10 cellular contexts compared by ENCODE assay signal in genomic region chr7:130276796-130277762, GRCh38. TPM values are rescaled to one million over a fixed set of nuclear protein-coding genes. Genes with fewer than 3 reads are reported as not detected.
DNase-seq lines count a peak whose midpoint lies in the region; ATAC-seq and TF ChIP-seq lines count a peak whose summit lies in the region.
"Had no signal": no experiment of that assay in that cellular context is flagged by ENCODE, and none has a peak within 500 bp of the region (broad histone marks: within the 10 kb centered on the region; RNA-seq: fewer than 3 reads in every experiment).

No MANE protein-coding gene starts in this region.

- H3K9me3 Mint-ChIP-seq in MCF 10A (ENCODE audit: unreplicated experiment): no peaks in the 10 kb centered on the region
- no peaks in the 10 kb centered on the region for H3K9me3 Mint-ChIP-seq in activated naive CD4-positive, alpha-beta T cell treated with anti-CD3 and anti-CD28 coated beads, Interleukin-2, amount 50 U/mL, for 72 hours
- H3K9me3 Mint-ChIP-seq: activated naive CD8-positive, alpha-beta T cell treated with anti-CD3 and anti-CD28 coated beads, Interleukin-2, amount 10 ng/mL, durations not matched to agents 7 days and 5 days; CD8-positive, alpha-beta memory T cell had no signal

- POLR2A ChIA-PET in MCF 10A (lab: Yijun Ruan, JAX): interaction anchor here (0.6 to 3.9 kb wide), 8 partner anchors 9 to 453 kb away, joined by 3 to 40 read pairs (median 4); partner anchors contain the start of genes CEP41, CPA4, KLHDC10 and TMEM209

- no peak overlapping the region for H3K27ac ChIP-seq in breast epithelium
- H3K27ac ChIP-seq in subcutaneous abdominal adipose tissue (ENCODE audit: low read depth, low read length): peak overlapping the region; percentile 97
- no peak overlapping the region for H3K27ac ChIP-seq in aorta (ENCODE audit: low read depth in 1 of 2, low read length in 2 of 2)

- H3K27me3 ChIP-seq in breast epithelium (no peaks in the 10 kb centered on the region), subcutaneous abdominal adipose tissue (ENCODE audit: control insufficient read depth in 5 of 5, insufficient read depth in 4 of 5, low read length in 5 of 5) (peaks cover 0 to 3% (median 0%) of the 10 kb centered on the region in 5 donors), aorta (ENCODE audit: control insufficient read depth in 1 of 2, insufficient read depth in 2 of 2, low read length in 1 of 2) (no peaks in the 10 kb centered on the region)

- ATAC-seq in activated naive CD4-positive, alpha-beta T cell treated with anti-CD3 and anti-CD28 coated beads, Interleukin-2, amount 50 U/mL, for 72 hours: peak; percentile 87 to 92
- ATAC-seq in aorta (ENCODE audit: low FRiP score) (no peak), GM21786 (IDR thresholded peaks at IDR 0.05; ENCODE audit: unreplicated experiment) (no peak)

- intact Hi-C loops in MCF 10A (cut with micrococcal nuclease): no loop called here
- intact Hi-C loops in breast epithelium (cut with DNase I; ENCODE audit: low total_unique reads): no loop called here
- intact Hi-C loops in aorta (cut with DNase I): loop anchor here (5.0 to 10.0 kb wide), 4 partner anchors 120 to 388 kb away; partner anchors contain the start of genes CEP41 (in 2 of the 2), COPG2 (in 1 of the 2) and MEST (in 1 of the 2)

- H3K27ac Mint-ChIP-seq in MCF 10A (ENCODE audit: low read depth, unreplicated experiment): no peak overlapping the region
- peak overlapping the region; percentile 71 to 86 for H3K27ac Mint-ChIP-seq in activated naive CD4-positive, alpha-beta T cell treated with anti-CD3 and anti-CD28 coated beads, Interleukin-2, amount 50 U/mL, for 72 hours
- H3K27ac Mint-ChIP-seq: activated naive CD8-positive, alpha-beta T cell treated with anti-CD3 and anti-CD28 coated beads, Interleukin-2, amount 10 ng/mL, durations not matched to agents 7 days and 5 days had no signal

- no peak overlapping the region for H3K4me3 ChIP-seq in breast epithelium
- H3K4me3 ChIP-seq in subcutaneous abdominal adipose tissue (ENCODE audit: low read depth in 1 of 5, low read length in 5 of 5): no peak overlapping the region
- no peak overlapping the region for H3K4me3 ChIP-seq in aorta (ENCODE audit: low read length in 2 of 2)

- no TSS peak for BruUV-seq in MCF 10A (replicated peaks; lab: Mats Ljungman, UMichigan)

- TF ChIP-seq POLR2A in breast epithelium (IDR thresholded peaks at IDR 0.05): no peak

- H3K4me1 ChIP-seq in breast epithelium (no peaks in the 10 kb centered on the region), subcutaneous abdominal adipose tissue (ENCODE audit: control insufficient read depth in 5 of 5, insufficient read depth in 5 of 5, low read length in 5 of 5) (peaks cover 15 to 85% (median 67%) of the 10 kb centered on the region in 5 donors), aorta (ENCODE audit: control insufficient read depth in 1 of 2, insufficient read depth in 2 of 2, low read length in 2 of 2) (no peaks in the 10 kb centered on the region)

- H3K36me3 ChIP-seq in breast epithelium (no peaks in the 10 kb centered on the region), subcutaneous abdominal adipose tissue (ENCODE audit: control insufficient read depth in 5 of 5, insufficient read depth in 5 of 5, low read length in 5 of 5) (no peaks in the 10 kb centered on the region), aorta (ENCODE audit: control insufficient read depth in 1 of 2, insufficient read depth in 2 of 2, low read length in 1 of 2) (no peaks in the 10 kb centered on the region)

- H3K9ac ChIP-seq in subcutaneous abdominal adipose tissue (ENCODE audit: low read length in 5 of 5): no peak overlapping the region

- peaks cover 6% of the 10 kb centered on the region for H3K36me3 Mint-ChIP-seq in MCF 10A (ENCODE audit: insufficient read depth, unreplicated experiment)
- no peaks in the 10 kb centered on the region for H3K36me3 Mint-ChIP-seq in activated naive CD4-positive, alpha-beta T cell treated with anti-CD3 and anti-CD28 coated beads, Interleukin-2, amount 50 U/mL, for 72 hours
- H3K36me3 Mint-ChIP-seq: activated naive CD8-positive, alpha-beta T cell treated with anti-CD3 and anti-CD28 coated beads, Interleukin-2, amount 10 ng/mL, durations not matched to agents 7 days and 5 days; CD8-positive, alpha-beta memory T cell had no signal

- TF ChIP-seq CTCF in MCF 10A (IDR thresholded peaks at IDR 0.05; ENCODE audit: unreplicated experiment): no peak
- TF ChIP-seq CTCF in breast epithelium (IDR thresholded peaks at IDR 0.05): no peak

- CTCF ChIA-PET in MCF 10A (lab: Yijun Ruan, JAX): interaction anchor here (0.6 to 0.9 kb wide), 4 partner anchors 96 to 599 kb away, joined by 3 to 6 read pairs (median 4); no protein-coding TSS in a partner anchor

- 79 to 86% methylated on average over 10 of the region's 10 CpGs for WGBS in aorta, 2 donors

- H3K4me3 Mint-ChIP-seq in MCF 10A (ENCODE audit: unreplicated experiment): no peak overlapping the region
- H3K4me3 Mint-ChIP-seq: activated naive CD8-positive, alpha-beta T cell treated with anti-CD3 and anti-CD28 coated beads, Interleukin-2, amount 10 ng/mL, durations not matched to agents 7 days and 5 days; CD8-positive, alpha-beta memory T cell had no signal

- DNase-seq in MCF 10A (ENCODE audit: unreplicated experiment) (peak; percentile 60), breast epithelium (ENCODE audit: low spot score in 2 of 2) (no peak), myocyte (ENCODE audit: low read depth) (peak; percentile 88), aorta (no peak)
- peak in 1 of 2 donors; percentile 52 for DNase-seq in activated naive CD4-positive, alpha-beta T cell treated with anti-CD3 and anti-CD28 coated beads, Interleukin-2, amount 50 U/mL, for 72 hours (ENCODE audit: low spot score in 2 of 2)
- no peak for DNase-seq in effector CD8-positive, alpha-beta T cell (lab: John Stamatoyannopoulos, UW)
- DNase-seq: activated naive CD8-positive, alpha-beta T cell treated with anti-CD3 and anti-CD28 coated beads, Interleukin-2, amount 10 ng/mL, durations not matched to agents 7 days and 5 days; CD8-positive, alpha-beta memory T cell had no signal

- H3K9me3 ChIP-seq in breast epithelium (no peaks in the 10 kb centered on the region), subcutaneous abdominal adipose tissue (ENCODE audit: control insufficient read depth in 5 of 5, low read length in 5 of 5) (no peaks in the 10 kb centered on the region), aorta (ENCODE audit: control insufficient read depth, low read length) (no peaks in the 10 kb centered on the region)

- H3K4me1 Mint-ChIP-seq in MCF 10A (ENCODE audit: insufficient read depth, unreplicated experiment): peaks cover 52% of the 10 kb centered on the region

- H3K27me3 Mint-ChIP-seq in MCF 10A (ENCODE audit: insufficient read depth, unreplicated experiment): no peaks in the 10 kb centered on the region

RNA-seq across cellular contexts. Expression of gene CPA2, which starts 10.4 kb away (rescaled TPM):
- total RNA-seq in MCF 10A (2022): not detected in 2 replicates
- total RNA-seq in breast epithelium: not detected
- under 1 TPM in 1 of 2 donors, not detected in 1; 0.23 TPM for total RNA-seq in activated naive CD4-positive, alpha-beta T cell treated with anti-CD3 and anti-CD28 coated beads, Interleukin-2, amount 50 U/mL, for 72 hours
- not detected in 2 replicates for total RNA-seq in myocyte
- polyA plus RNA-seq in myocyte (2012): not detected
- 1 to 10 TPM in 1 of 2 donors, under 1 TPM in 1; 0.72 to 1.0 TPM for total RNA-seq in aorta
- polyA plus RNA-seq in aorta: 1 to 10 TPM in 1 of 2 donors, under 1 TPM in 1; 0.38 to 2.8 TPM
- total RNA-seq: activated naive CD8-positive, alpha-beta T cell treated with anti-CD3 and anti-CD28 coated beads, Interleukin-2, amount 10 ng/mL, durations not matched to agents 7 days and 5 days; CD8-positive, alpha-beta memory T cell had no signal
- polyA plus RNA-seq: CD8-positive, alpha-beta memory T cell had no signal

RNA-seq across cellular contexts. Expression of gene CPA4, which starts 15.9 kb away (rescaled TPM):
- total RNA-seq in MCF 10A (2022) (1.8 and 4.3 TPM in 2 replicates), breast epithelium (1 to 10 TPM in 1 of 3 donors, under 1 TPM in 1, not detected in 1; 0.98 to 2.0 TPM), myocyte (4.0 and 5.7 TPM in 2 replicates), aorta (1 to 10 TPM in 1 of 2 donors, under 1 TPM in 1; 0.45 to 1.0 TPM)
- total RNA-seq in activated naive CD4-positive, alpha-beta T cell treated with anti-CD3 and anti-CD28 coated beads, Interleukin-2, amount 50 U/mL, for 72 hours: not detected
- polyA plus RNA-seq in myocyte (2012): 35.5 TPM
- under 1 TPM in 1 of 2 donors, not detected in 1; 0.18 TPM for polyA plus RNA-seq in aorta
- total RNA-seq: activated naive CD8-positive, alpha-beta T cell treated with anti-CD3 and anti-CD28 coated beads, Interleukin-2, amount 10 ng/mL, durations not matched to agents 7 days and 5 days; CD8-positive, alpha-beta memory T cell had no signal
- polyA plus RNA-seq: CD8-positive, alpha-beta memory T cell had no signal

Comparison
In these comparisons a context has a peak if more than half of its experiments do, and no peak if none do; other contexts are left out.
1. DNase-seq: peak in MCF 10A (single experiment) and myocyte (single experiment); none in breast epithelium (0 of 2), effector CD8-positive, alpha-beta T cell (single experiment) and aorta (0 of 2).
2. ATAC-seq: peak in activated naive CD4-positive, alpha-beta T cell treated with anti-CD3 and anti-CD28 coated beads, Interleukin-2, amount 50 U/mL, for 72 hours (2 of 2); none in aorta (single experiment) and GM21786 (single experiment).
3. intact Hi-C loops: an anchor here in aorta (5.0 to 10.0 kb wide); none called in MCF 10A and breast epithelium.